In genomic region chr3:183272792-183273191, GRCh38 we compare ENCODE assay signal across 23 cellular contexts.
"Had no signal": no experiment of that assay in that cellular context is flagged by ENCODE, and none has a peak within 500 bp of the region (broad histone marks: within the 10 kb centered on the region; RNA-seq: fewer than 3 reads in every experiment).

No MANE protein-coding gene starts in this region.

- ATAC-seq: activated T-cell treated with anti-CD3 and anti-CD28 coated beads, Interleukin-2, amount 50 U/mL, for 72 hours; left ventricle myocardium superior; mucosa of descending colon; upper lobe of right lung had no signal

- FAIRE-seq: endothelial cell of umbilical vein had no signal

- H3K27ac ChIP-seq: cardiac muscle cell, esophagus squamous epithelium, right atrium auricular region, upper lobe of right lung, VCaP had no signal

- H3K9me3 ChIP-seq: esophagus squamous epithelium, mucosa of descending colon, right atrium auricular region, upper lobe of right lung had no signal

- DNase-seq: activated CD4-positive, alpha-beta T cell treated with anti-CD3 and anti-CD28 coated beads, Interleukin-2, amount 50 U/mL, for 1 hour; activated CD4-positive, CD25-positive, alpha-beta regulatory T cell treated with anti-CD3 and anti-CD28 coated beads, Interleukin-2, amount 50 U/mL, for 72 hours; activated CD8-positive, alpha-beta memory T cell treated with anti-CD3 and anti-CD28 coated beads, Interleukin-2, amount 50 U/mL, for 4 hours; activated gamma-delta T cell treated with Interleukin-2 at 50 U/mL for 16 hours; activated naive CD8-positive, alpha-beta T cell treated with anti-CD3 and anti-CD28 coated beads, Interleukin-2, amount 10 ng/mL, durations not matched to agents 7 days and 5 days; activated T-cell treated with anti-CD3 and anti-CD28 coated beads, Interleukin-2, amount 50 U/mL, for 72 hours; amygdala; dermis blood vessel endothelial cell; effector memory CD4-positive, alpha-beta T cell; esophagus squamous epithelium; left ventricle myocardium superior; mucosa of descending colon; naive B cell; stimulated activated CD4-positive, alpha-beta T cell treated with anti-CD3 and anti-CD28 coated beads, Interleukin-12 subunit alpha, Interleukin-12 subunit beta, amount 100 ng/mL, for 4 hours; stimulated activated CD4-positive, alpha-beta T cell treated with anti-CD3 and anti-CD28 coated beads, Interleukin-1b, Interleukin-23, amount 100 ng/mL, for 48 hours; stimulated activated CD8-positive, alpha-beta memory T cell treated with anti-CD3 and anti-CD28 coated beads, Interleukin-4, amount 100 ng/mL, for 48 hours; stimulated activated naive CD4-positive, alpha-beta T cell; T-helper 9 cell; upper lobe of right lung had no signal

- H3K27me3 ChIP-seq: cardiac muscle cell, esophagus squamous epithelium, right atrium auricular region, upper lobe of right lung had no signal

- H3K4me3 ChIP-seq: cardiac muscle cell, esophagus squamous epithelium, mucosa of descending colon, right atrium auricular region, upper lobe of right lung had no signal

- H3K36me3 ChIP-seq: cardiac muscle cell had no signal
